7 cellular contexts compared by ENCODE assay signal in the genomic region with DNA sequence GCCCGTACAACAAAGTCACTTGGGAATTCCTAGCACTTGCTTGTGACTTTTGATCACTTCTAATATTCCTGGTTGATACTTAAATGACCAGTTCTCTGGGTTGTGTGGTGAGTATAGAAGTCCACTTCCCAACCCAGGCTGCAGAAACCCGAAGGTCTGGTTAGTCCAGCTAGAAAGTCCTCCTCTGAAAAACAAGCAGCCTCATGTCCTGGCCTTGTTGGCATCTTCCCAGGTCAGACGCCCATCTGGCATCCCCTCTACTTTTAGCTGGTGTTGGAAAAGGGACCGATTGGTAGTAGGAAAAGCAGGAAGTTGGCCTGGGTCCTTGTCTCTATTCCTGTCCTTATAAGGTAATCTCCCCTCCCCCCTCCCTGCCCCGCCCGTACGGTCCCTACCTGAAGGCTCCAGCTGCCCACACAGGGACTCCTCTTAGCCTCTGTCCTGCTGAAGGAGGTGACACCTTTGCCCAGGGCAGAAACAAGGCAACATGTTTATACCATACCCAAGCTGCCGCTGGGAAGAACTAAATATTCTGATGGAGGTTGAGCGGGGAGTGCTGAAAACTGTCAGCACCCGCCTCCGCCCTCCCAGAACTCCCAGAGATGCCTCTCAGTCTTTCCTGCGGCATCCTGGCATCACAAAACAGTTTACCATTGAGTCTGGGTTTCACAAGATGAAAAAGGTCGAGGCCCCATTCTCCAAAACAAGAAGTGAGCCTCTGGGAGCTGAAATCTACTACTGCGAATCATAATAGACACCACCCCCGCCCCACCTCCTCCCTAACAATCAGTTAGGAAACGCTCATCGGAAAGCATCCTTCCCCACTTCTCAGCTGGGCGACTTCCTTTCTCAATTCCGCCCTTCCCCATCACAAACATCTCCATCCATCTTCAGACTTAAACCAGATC. TPM values are rescaled to one million over a fixed set of nuclear protein-coding genes. Genes with fewer than 3 reads are reported as not detected.
A peak's percentile ranks its signal among the peaks of the same experiment; 100 is the strongest.
DNase-seq lines count a peak whose midpoint lies in the region; ATAC-seq and TF ChIP-seq lines count a peak whose summit lies in the region.

No MANE protein-coding gene starts in this region.

- H3K27me3 ChIP-seq in esophagus muscularis mucosa: no peaks in the 10 kb centered on the region
- no peaks in the 10 kb centered on the region for H3K27me3 ChIP-seq in mucosa of rectum (ENCODE audit: control insufficient read depth in 2 of 2, insufficient read depth in 2 of 2, low read length in 2 of 2)
- H3K27me3 ChIP-seq in transverse colon: no peaks in the 10 kb centered on the region

- in situ Hi-C loops in transverse colon (cut with MboI; ENCODE audit: low pct_ligation_motif_present in 1 of 4, low pct_unique_long_range_greater_than_20kb in 1 of 4, low sequenced_read_pairs in 3 of 4): no loop called here

- peaks cover 31 to 64% (median 55%) of the 10 kb centered on the region in 4 donors for H3K4me1 ChIP-seq in esophagus muscularis mucosa
- peaks cover 34% of the 10 kb centered on the region in 2 donors for H3K4me1 ChIP-seq in mucosa of rectum (ENCODE audit: control insufficient read depth in 2 of 2, insufficient read depth in 2 of 2, low read length in 2 of 2)
- H3K4me1 ChIP-seq in transverse colon: peaks cover 18 to 50% (median 36%) of the 10 kb centered on the region in 4 donors

- peaks cover 35 to 43% (median 35%) of the 10 kb centered on the region in 4 donors for H3K36me3 ChIP-seq in esophagus muscularis mucosa
- H3K36me3 ChIP-seq in mucosa of rectum (ENCODE audit: control insufficient read depth in 2 of 2, insufficient read depth in 2 of 2, low read length in 2 of 2): peaks cover 30 to 34% of the 10 kb centered on the region in 2 donors
- H3K36me3 ChIP-seq in transverse colon: peaks cover 0 to 30% (median 11%) of the 10 kb centered on the region in 4 donors

- DNase-seq in GDM1 (lab: John Stamatoyannopoulos, UW): peak; percentile 15
- peak; percentile 83 for DNase-seq in NB4 (ENCODE audit: low read depth)
- peak; percentile 53 for DNase-seq in activated CD4-positive, alpha-beta T cell treated with anti-CD3 and anti-CD28 coated beads for 48 hours
- DNase-seq in esophagus muscularis mucosa (ENCODE audit: extremely low spot score): peak; percentile 97
- DNase-seq in transverse colon: peak; percentile 73

- WGBS in esophagus muscularis mucosa: 3% methylated on average over 16 of the region's 19 CpGs
- 3 to 5% methylated on average over 7 to 16 of the region's 19 CpGs for WGBS in transverse colon (ENCODE audit: low coverage in 1 of 2), 2 donors

- peak overlapping the region; percentile 91 to 100 (median 98) for H3K27ac ChIP-seq in esophagus muscularis mucosa (replicated peaks in 1 of 4)
- H3K27ac ChIP-seq in mucosa of rectum (ENCODE audit: low read depth in 2 of 2, low read length in 2 of 2): peak overlapping the region; percentile 99 to 100
- peak overlapping the region; percentile 93 to 98 (median 96) for H3K27ac ChIP-seq in transverse colon

- TF ChIP-seq CTCF in NB4 (IDR thresholded peaks at IDR 0.05; ENCODE audit: low read depth, low read length) (no peak), esophagus muscularis mucosa (IDR thresholded peaks at IDR 0.05) (no peak), transverse colon (IDR thresholded peaks at IDR 0.05) (no peak)

- no peak for TF ChIP-seq POLR2A in NB4 (IDR thresholded peaks at IDR 0.05; ENCODE audit: extremely low read depth, insufficient read length)
- peak; percentile 18 for TF ChIP-seq POLR2A in esophagus muscularis mucosa (IDR thresholded peaks at IDR 0.05; ENCODE audit: low read depth)
- TF ChIP-seq POLR2A in transverse colon (IDR thresholded peaks at IDR 0.05): no peak

- no peak for TF ChIP-seq EP300 in esophagus muscularis mucosa (IDR thresholded peaks at IDR 0.05)
- no peak for TF ChIP-seq EP300 in transverse colon (IDR thresholded peaks at IDR 0.05; ENCODE audit: low read depth)

- ATAC-seq in HG03439 (IDR thresholded peaks at IDR 0.05; ENCODE audit: unreplicated experiment): no peak

- peak overlapping the region; percentile 82 to 86 for H3K9ac ChIP-seq in mucosa of rectum (ENCODE audit: low read depth in 1 of 2, low read length in 2 of 2)

- intact Hi-C loops in esophagus muscularis mucosa (cut with DNase I) (loop anchor here (2.0 kb wide), 1 partner anchor 48 kb away; no protein-coding TSS in a partner anchor), transverse colon (cut with DNase I; ENCODE audit: low total_unique reads) (loop anchor here (2.0 kb wide), 1 partner anchor 54 kb away; a partner anchor contains a TSS)

- H3K9me3 ChIP-seq in esophagus muscularis mucosa (no peaks in the 10 kb centered on the region), mucosa of rectum (ENCODE audit: control insufficient read depth in 2 of 2, low read length in 2 of 2) (no peaks in the 10 kb centered on the region), transverse colon (no peaks in the 10 kb centered on the region)

- peak overlapping the region; percentile 60 for H3K4me3 ChIP-seq in NB4 (ENCODE audit: low read depth, low read length)
- H3K4me3 ChIP-seq in esophagus muscularis mucosa: peak overlapping the region; percentile 70 to 82 (median 78)
- peak overlapping the region; percentile 71 to 82 for H3K4me3 ChIP-seq in mucosa of rectum (ENCODE audit: low read length in 2 of 2)
- peak overlapping the region; percentile 58 to 82 (median 68) for H3K4me3 ChIP-seq in transverse colon

RNA-seq across cellular contexts. Expression of a gene that starts 1.3 kb away (rescaled TPM):
- total RNA-seq in esophagus muscularis mucosa (100 to 1,000 TPM; 417 to 598 (median 449) TPM), transverse colon (100 to 1,000 TPM; 168 to 523 (median 216) TPM)

RNA-seq across cellular contexts. Expression of a gene that starts 39.4 kb away (rescaled TPM):
- 10 to 100 TPM in 3 of 4 donors, 1 to 10 TPM in 1; 9.3 to 15.2 (median 12.8) TPM for total RNA-seq in esophagus muscularis mucosa
- 10 to 100 TPM; 13.8 to 39.0 (median 19.3) TPM for total RNA-seq in transverse colon

RNA-seq across cellular contexts. Expression of a gene that starts 48.8 kb away (rescaled TPM):
- 10 to 100 TPM; 35.7 to 62.5 (median 50.6) TPM for total RNA-seq in esophagus muscularis mucosa
- 10 to 100 TPM; 51.5 to 84.9 (median 77.6) TPM for total RNA-seq in transverse colon

RNA-seq across cellular contexts. Expression of a gene that starts 53.8 kb away (rescaled TPM):
- total RNA-seq in esophagus muscularis mucosa: 10 to 100 TPM; 49.4 to 76.9 (median 59.4) TPM
- 100 to 1,000 TPM in 3 of 4 donors, 10 to 100 TPM in 1; 34.6 to 189 (median 138) TPM for total RNA-seq in transverse colon

Comparison
In these comparisons a context has a peak if more than half of its experiments do, and no peak if none do; other contexts are left out.
1. DNase-seq: peak in every context shown above with its lines; median percentile 97 in esophagus muscularis mucosa; 83 in NB4; 73 in transverse colon; 53 in activated CD4-positive, alpha-beta T cell treated with anti-CD3 and anti-CD28 coated beads for 48 hours; 15 in GDM1.